In the genomic region with DNA sequence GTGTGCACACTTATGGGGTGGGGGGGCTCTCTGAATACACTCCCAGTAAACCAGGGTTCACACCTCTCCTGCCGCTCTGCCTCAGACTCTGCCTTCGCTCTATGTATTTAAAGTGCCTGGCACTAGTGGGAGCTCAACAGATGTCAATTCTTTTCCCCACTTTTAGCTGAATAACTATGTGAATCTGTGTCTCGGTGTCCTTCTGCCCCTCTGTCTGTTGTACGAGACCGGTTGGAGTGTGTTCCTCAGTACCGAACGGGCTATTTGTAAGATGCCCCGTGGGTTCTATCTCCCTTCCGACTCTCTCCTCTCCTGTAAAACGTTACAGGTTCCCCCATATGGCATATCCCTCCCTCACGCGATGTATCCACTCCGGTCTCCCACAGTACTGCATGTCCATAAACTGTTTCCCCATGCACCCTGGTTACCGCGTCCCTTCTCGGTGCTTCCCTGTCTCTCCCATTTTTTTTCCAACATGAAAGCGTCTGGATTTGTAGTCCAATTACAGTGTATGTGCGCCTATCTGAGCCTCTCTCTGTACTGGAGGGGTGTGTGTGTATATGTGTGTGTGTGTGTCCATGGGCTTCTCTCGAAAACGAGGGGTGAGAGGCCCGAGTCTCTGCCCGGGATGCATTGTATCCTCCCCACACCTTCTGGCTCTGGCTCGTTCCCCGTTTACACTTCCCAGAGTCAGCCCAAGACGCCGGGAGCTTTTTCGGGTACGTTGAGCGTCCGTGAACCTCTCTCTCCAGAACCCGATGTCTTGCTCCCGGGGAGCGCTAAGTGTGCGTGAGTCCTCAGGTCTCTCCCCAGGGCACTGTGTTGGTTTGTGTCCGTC, we compare ENCODE assay signal across 8 cellular contexts. TPM values are rescaled to one million over a fixed set of nuclear protein-coding genes. Genes with fewer than 3 reads are reported as not detected.
DNase-seq lines count a peak whose midpoint lies in the region; ATAC-seq, FAIRE-seq and TF ChIP-seq lines count a peak whose summit lies in the region.

No MANE protein-coding gene starts in this region.

- no peak for TF ChIP-seq POLR2A in gastrocnemius medialis (IDR thresholded peaks at IDR 0.05)

- ATAC-seq in gastrocnemius medialis (no peak), GM21526 (IDR thresholded peaks at IDR 0.05; ENCODE audit: low FRiP score, unreplicated experiment) (no peak), HG03378 (IDR thresholded peaks at IDR 0.05; ENCODE audit: unreplicated experiment) (no peak)

- H3K4me1 ChIP-seq in Loucy (ENCODE audit: insufficient read depth, low read length, poor library complexity, severe bottlenecking) (peaks cover 46% of the 10 kb centered on the region), gastrocnemius medialis (peaks cover 34 to 42% of the 10 kb centered on the region in 2 donors)

- no peaks in the 10 kb centered on the region for H3K9me3 ChIP-seq in Loucy (ENCODE audit: insufficient read depth, low read depth, low read length)
- no peaks in the 10 kb centered on the region for H3K9me3 ChIP-seq in gastrocnemius medialis

- TF ChIP-seq CTCF in Loucy (conservative IDR thresholded peaks at IDR 0.05; ENCODE audit: low read length) (0 out of 2 replicates have a peak, but pooled peaks have one; percentile 39), astrocyte of the cerebellum (IDR thresholded peaks at IDR 0.05; ENCODE audit: low read depth, low read length, missing control alignments) (peak; percentile 6), gastrocnemius medialis (IDR thresholded peaks at IDR 0.05 in 4 of 5, conservative IDR thresholded peaks at IDR 0.05 in 1 of 5) (no peak), D721Med (IDR thresholded peaks at IDR 0.05; ENCODE audit: insufficient read depth, missing control alignments) (no peak)

- no peaks in the 10 kb centered on the region for H4K20me1 ChIP-seq in Loucy (ENCODE audit: insufficient read depth, low read length, poor library complexity, severe bottlenecking)

- peak overlapping the region; percentile 73 for H3K9ac ChIP-seq in Loucy (ENCODE audit: low read depth, low read length, poor library complexity, severe bottlenecking)

- intact Hi-C loops in gastrocnemius medialis (cut with DNase I; ENCODE audit: low total_unique reads) = loop anchor here (5.0 to 10.0 kb wide), 6 partner anchors 43 to 702 kb away; a partner anchor contains a TSS

- H3K4me3 ChIP-seq in Loucy (ENCODE audit: low read length, poor library complexity, severe bottlenecking) = peak overlapping the region; percentile 90
- H3K4me3 ChIP-seq in astrocyte of the cerebellum (ENCODE audit: low read depth, low read length) = peak overlapping the region; percentile 96
- H3K4me3 ChIP-seq in iPS-11a (ENCODE audit: low read depth, low read length) = peak overlapping the region; percentile 74
- peak overlapping the region; percentile 76 to 97 (median 89) for H3K4me3 ChIP-seq in gastrocnemius medialis

- no peak for FAIRE-seq in D721Med (lab: Jason Lieb, UNC)

- peak overlapping the region; percentile 93 for H3K4me2 ChIP-seq in Loucy (ENCODE audit: low read depth, low read length, poor library complexity, severe bottlenecking)

- 0 out of 2 replicates have a peak overlapping the region, but pooled peaks have one; percentile 87 for H2AFZ ChIP-seq in Loucy (ENCODE audit: low read length)

- H3K9me2 ChIP-seq in Loucy (replicated peaks; ENCODE audit: low read depth, low read length) = no peaks in the 10 kb centered on the region

- peaks cover 17% of the 10 kb centered on the region; the same call in 1 of the 2 replicates for H3K79me2 ChIP-seq in Loucy (ENCODE audit: insufficient read depth, low read length)

- H3K36me3 ChIP-seq in Loucy (ENCODE audit: insufficient read depth, low read length) = no peaks in the 10 kb centered on the region
- H3K36me3 ChIP-seq in gastrocnemius medialis = no peaks in the 10 kb centered on the region

- H3K27ac ChIP-seq in gastrocnemius medialis = peak overlapping the region; percentile 91 to 99 (median 98)

- H3K27me3 ChIP-seq in Loucy (ENCODE audit: insufficient read depth, low read length, poor library complexity, severe bottlenecking) = no peaks in the 10 kb centered on the region
- no peaks in the 10 kb centered on the region for H3K27me3 ChIP-seq in gastrocnemius medialis

- in situ Hi-C loops in astrocyte of the cerebellum (cut with HindIII; ENCODE audit: low sequenced_read_pairs) (loop anchor here (5.0 to 10.0 kb wide), 2 partner anchors 375 to 642 kb away; no protein-coding TSS in a partner anchor), gastrocnemius medialis (cut with MboI; ENCODE audit: low sequenced_read_pairs in 4 of 4) (loop anchor here (5.0 to 25.0 kb wide), 7 partner anchors 103 to 652 kb away; a partner anchor contains a TSS)

- peak; percentile 70 for DNase-seq in DMS53 (lab: John Stamatoyannopoulos, UW)
- no peak for DNase-seq in astrocyte of the cerebellum (ENCODE audit: low read depth)
- DNase-seq in gastrocnemius medialis = no peak
- DNase-seq in D721Med (ENCODE audit: insufficient read length, low spot score) = no peak

- no peaks in the 10 kb centered on the region for H3F3A ChIP-seq in Loucy (ENCODE audit: low read depth)

RNA-seq across cellular contexts. Expression of a gene that starts 1.5 kb away (rescaled TPM):
- total RNA-seq in gastrocnemius medialis = 10 to 100 TPM; 35.2 to 64.5 (median 42.9) TPM

Comparison
In these comparisons a context has a peak if more than half of its experiments do, and no peak if none do; other contexts are left out.
1. CTCF ChIP-seq: peak in Loucy (single experiment) and astrocyte of the cerebellum (single experiment); none in gastrocnemius medialis (0 of 5) and D721Med (single experiment).
2. Peak in every context shown above with its lines, with median percentiles within 50 percentile points of each other: H3K4me3 ChIP-seq.